26 cellular contexts compared by ENCODE assay signal in genomic region chr7:135726911-135727673, GRCh38. TPM values are rescaled to one million over a fixed set of nuclear protein-coding genes. Genes with fewer than 3 reads are reported as not detected.
DNase-seq lines count a peak whose midpoint lies in the region; ATAC-seq, FAIRE-seq and TF ChIP-seq lines count a peak whose summit lies in the region.
"Had no signal": no experiment of that assay in that cellular context is flagged by ENCODE, and none has a peak within 500 bp of the region (broad histone marks: within the 10 kb centered on the region; RNA-seq: fewer than 3 reads in every experiment).

No MANE protein-coding gene starts in this region.

- H3K79me2 ChIP-seq in K562 (ENCODE audit: control insufficient read depth, insufficient read depth, low read length): no peaks in the 10 kb centered on the region
- no peaks in the 10 kb centered on the region for H3K79me2 ChIP-seq in neural progenitor cell (ENCODE audit: low read depth)

- H3K4me2 ChIP-seq in K562 (ENCODE audit: insufficient read depth, low read length) (no peak overlapping the region), neural progenitor cell (no peak overlapping the region)
- H3K4me2 ChIP-seq: BLaER1 treated with 17β-estradiol and CSF1 and Interleukin-3, amounts not matched to agents 10 nM and 100 nM had no signal

- H2AFZ ChIP-seq in K562 (ENCODE audit: low read depth, low read length) (peak overlapping the region; percentile 73), neural progenitor cell (replicated peaks) (no peak overlapping the region)
- H2AFZ ChIP-seq: GM23248 had no signal

- H3K9me3 Mint-ChIP-seq in neural progenitor cell: no peaks in the 10 kb centered on the region
- H3K9me3 Mint-ChIP-seq: CD4-positive, alpha-beta T cell; CD8-positive, alpha-beta memory T cell had no signal

- H4K20me1 ChIP-seq in K562 (replicated peaks; ENCODE audit: control insufficient read depth, insufficient read depth, low read length) (no peaks in the 10 kb centered on the region), neural progenitor cell (ENCODE audit: low read depth) (no peaks in the 10 kb centered on the region)
- H4K20me1 ChIP-seq: BLaER1 treated with 17β-estradiol and CSF1 and Interleukin-3, amounts not matched to agents 10 nM and 100 nM had no signal

- 33% methylated on average over 30 of the region's 30 CpGs for WGBS in K562 (ENCODE audit: insufficient coverage, low coverage, missing lambda C conversion rate)
- WGBS in testis, 2 donors: 44 to 80% methylated on average over 27 to 30 of the region's 30 CpGs

- H3K4me1 ChIP-seq in K562 (replicated peaks in 1 of 2; ENCODE audit: control insufficient read depth in 2 of 2, insufficient read depth in 2 of 2, low read length in 2 of 2) (peaks cover 8 to 24% of the 10 kb centered on the region in 2 experiments), neural progenitor cell (peaks cover 16% of the 10 kb centered on the region), testis (peaks cover 10% of the 10 kb centered on the region)
- H3K4me1 ChIP-seq: BE2C had no signal

- H3K27me3 ChIP-seq in K562 (ENCODE audit: control insufficient read depth in 2 of 2, insufficient read depth in 2 of 2, low read length in 2 of 2) (peaks cover 17 to 19% of the 10 kb centered on the region in 2 experiments), layer of hippocampus (ENCODE audit: control insufficient read depth, insufficient read depth, low read length) (no peaks in the 10 kb centered on the region), neural progenitor cell (no peaks in the 10 kb centered on the region), testis (no peaks in the 10 kb centered on the region)
- H3K27me3 ChIP-seq: BE2C; BLaER1 treated with 17β-estradiol and CSF1 and Interleukin-3, amounts not matched to agents 10 nM and 100 nM had no signal

- H3F3A ChIP-seq in neural progenitor cell (ENCODE audit: low read depth): peaks cover 13% of the 10 kb centered on the region

- POLR2A ChIA-PET in K562 (lab: Yijun Ruan, JAX) (interaction anchor here (0.6 to 1.7 kb wide), 8 partner anchors 8 to 1079 kb away, joined by 3 to 8 read pairs (median 4); no protein-coding TSS in a partner anchor), RWPE1 (lab: Yijun Ruan, JAX; ENCODE audit: low non-redundant PET) (no interaction called here)

- H3K36me3 Mint-ChIP-seq in neural progenitor cell: no peaks in the 10 kb centered on the region
- H3K36me3 Mint-ChIP-seq: CD14-positive monocyte; CD8-positive, alpha-beta memory T cell had no signal

- no peak for FAIRE-seq in K562 (lab: Jason Lieb, UNC)
- FAIRE-seq: D721Med, GM12891, GM18507, H54 had no signal

- peak overlapping the region in 1 of 2 experiments; percentile 9; a peak in 1 of 4 replicates for H3K9ac ChIP-seq in K562 (ENCODE audit: insufficient read depth in 1 of 2, low read depth in 2 of 2, low read length in 2 of 2)
- no peak overlapping the region for H3K9ac ChIP-seq in neural progenitor cell
- H3K9ac ChIP-seq: BLaER1 treated with 17β-estradiol and CSF1 and Interleukin-3, amounts not matched to agents 10 nM and 100 nM; GM23248 had no signal

- H3K4me3 ChIP-seq in K562 (no peak overlapping the region), neural progenitor cell (no peak overlapping the region), testis (peak overlapping the region; percentile 7 to 27)
- H3K4me3 ChIP-seq: BLaER1 treated with 17β-estradiol and CSF1 and Interleukin-3, amounts not matched to agents 10 nM and 100 nM; GM23248 had no signal

- TF ChIP-seq CTCF in K562 (IDR thresholded peaks at IDR 0.05 in 2 of 3, conservative IDR thresholded peaks at IDR 0.05 in 1 of 3; ENCODE audit: insufficient read depth in 2 of 3, low read depth in 1 of 3, low read length in 3 of 3) (no peak), neural progenitor cell (IDR thresholded peaks at IDR 0.05) (no peak), testis (IDR thresholded peaks at IDR 0.05) (no peak), RWPE1 (conservative IDR thresholded peaks at IDR 0.05; ENCODE audit: low read depth) (no peak)

- TF ChIP-seq POLR2A in K562 (conservative IDR thresholded peaks at IDR 0.05): no peak
- TF ChIP-seq POLR2A in testis (IDR thresholded peaks at IDR 0.05): no peak

- no peak for TF ChIP-seq EP300 in K562 (IDR thresholded peaks at IDR 0.05; ENCODE audit: low read length)

- no peak for TF ChIP-seq RAD21 in K562 (CRISPR knock-in tag; conservative IDR thresholded peaks at IDR 0.05 in 1 of 2, IDR thresholded peaks at IDR 0.05 in 1 of 2)

- peak overlapping the region; percentile 35 for H3K4me3 Mint-ChIP-seq in neural progenitor cell
- H3K4me3 Mint-ChIP-seq: CD14-positive monocyte; CD4-positive, alpha-beta T cell had no signal

- peaks cover 32% of the 10 kb centered on the region for H3K4me1 Mint-ChIP-seq in neural progenitor cell
- H3K4me1 Mint-ChIP-seq: CD14-positive monocyte had no signal

- H3K9me3 ChIP-seq in K562 (replicated peaks; ENCODE audit: control insufficient read depth, insufficient read depth, low read depth, low read length): no peaks in the 10 kb centered on the region
- no peaks in the 10 kb centered on the region for H3K9me3 ChIP-seq in neural progenitor cell (ENCODE audit: low read depth)
- H3K9me3 ChIP-seq in testis: no peaks in the 10 kb centered on the region
- H3K9me3 ChIP-seq: BE2C; BLaER1 treated with 17β-estradiol and CSF1 and Interleukin-3, amounts not matched to agents 10 nM and 100 nM had no signal

- H3K9me1 ChIP-seq in K562 (ENCODE audit: control insufficient read depth, insufficient read depth, low read length): no peaks in the 10 kb centered on the region

- no peaks in the 10 kb centered on the region for H3K36me3 ChIP-seq in K562 (ENCODE audit: control insufficient read depth, insufficient read depth, low read length)
- no peaks in the 10 kb centered on the region for H3K36me3 ChIP-seq in neural progenitor cell
- H3K36me3 ChIP-seq in testis (ENCODE audit: low read depth, missing control alignments): no peaks in the 10 kb centered on the region
- H3K36me3 ChIP-seq: BE2C; BLaER1 treated with 17β-estradiol and CSF1 and Interleukin-3, amounts not matched to agents 10 nM and 100 nM had no signal

- peaks cover 6% of the 10 kb centered on the region for H3K27me3 Mint-ChIP-seq in neural progenitor cell (ENCODE audit: insufficient read depth, low read depth)

- DNase-seq in K562 (ENCODE audit: extremely low read depth in 1 of 4, low spot score in 3 of 4) (no peak), neural progenitor cell (ENCODE audit: low spot score) (no peak), testis (no peak), RWPE1 (ENCODE audit: low spot score) (no peak), NCI-H1105 (lab: John Stamatoyannopoulos, UW) (no peak), ACHN (no peak)
- DNase-seq: AML-193; BE2C; CD4-positive, alpha-beta T cell; CD8-positive, alpha-beta memory T cell; DMS 273 treated with DMSO at 0.1 percent for 48 hours; DMS79 treated with DMSO at 0.1 percent for 48 hours; GF-D8; GM23248; HCEC 1CT had no signal

- peak; percentile 10; the same call in 1 of the 3 replicates for ATAC-seq in K562
- no peak for ATAC-seq in GM19397 (IDR thresholded peaks at IDR 0.05; ENCODE audit: unreplicated experiment)

- no TSS peak for BruUV-seq in K562 (replicated peaks; lab: Mats Ljungman, UMichigan)

- H3K27ac Mint-ChIP-seq in neural progenitor cell: no peak overlapping the region
- H3K27ac Mint-ChIP-seq: CD14-positive monocyte; CD4-positive, alpha-beta T cell had no signal

- in situ Hi-C loops in K562 (cut with MboI): no loop called here
- in situ Hi-C loops in ACHN (cut with HindIII; ENCODE audit: low pct_ligation_motif_present, low pct_unique_long_range_greater_than_20kb, low sequenced_read_pairs): no loop called here

- no peak overlapping the region for H3K27ac ChIP-seq in K562 (ENCODE audit: extremely low read depth, low read depth, low read length)
- H3K27ac ChIP-seq in layer of hippocampus (ENCODE audit: low read depth, low read length): peak overlapping the region; percentile 58
- no peak overlapping the region for H3K27ac ChIP-seq in neural progenitor cell
- H3K27ac ChIP-seq in testis: no peak overlapping the region
- H3K27ac ChIP-seq in RWPE1: no peak overlapping the region
- H3K27ac ChIP-seq: BLaER1 treated with 17β-estradiol and CSF1 and Interleukin-3, amounts not matched to agents 10 nM and 100 nM; GM23248 had no signal

- intact Hi-C loops in K562 (cut with micrococcal nuclease): no loop called here
- intact Hi-C loops in testis (cut with DNase I; ENCODE audit: low total_unique reads): no loop called here

- CTCF ChIA-PET in K562 (lab: Yijun Ruan, JAX; ENCODE audit: low intra/inter-chr PET ratio): no interaction called here
- CTCF ChIA-PET in RWPE1 (lab: Yijun Ruan, JAX): no interaction called here

RNA-seq across cellular contexts. Expression of gene SLC13A4, which starts 0.9 kb away (rescaled TPM):
- total RNA-seq in K562 (2011; cell fraction: chromatin; rRNA removed; ENCODE audit: low replicate concordance): 0.62 and 1.4 TPM in 2 replicates
- total RNA-seq in K562 (2011; cell fraction: nucleolus; rRNA removed): 0.39 and 0.50 TPM in 2 replicates
- total RNA-seq in K562 (2011; cell fraction: nucleoplasm; rRNA removed): 0.88 and 1.2 TPM in 2 replicates
- total RNA-seq in K562 (2014; rRNA removed) (0.23 and 0.45 TPM in 2 replicates), K562 (2014; rRNA removed; fragmentation: Illumina TruSeq; extraction: Trizol) (0.22 and 0.51 TPM in 2 replicates), K562 (2015; rRNA removed; fragmentation: Illumina TruSeq; extraction: Trizol) (0.19 and 0.36 TPM in 2 replicates), K562 (2021) (0.60 and 0.66 TPM in 2 replicates), neural progenitor cell (ENCODE audit: low replicate concordance) (0.28 and 1.9 TPM in 2 replicates), testis (10 to 100 TPM; 19.0 to 33.0 TPM)
- polyA plus RNA-seq in K562 (2011; rRNA removed) (0.11 and 0.60 TPM in 2 replicates), K562 (2014; fragmentation: Illumina TruSeq; extraction: Trizol) (0.86 and 1.0 TPM in 2 replicates), K562 (2014; fragmentation: Nextera tagmentation; extraction: Ambion mirVana) (under 1 TPM; 0.27 to 0.48 TPM), K562 (2014; rRNA removed) (0.41 and 0.66 TPM in 2 replicates), testis (ENCODE audit: insufficient read depth, low read depth, low replicate concordance) (34.6 TPM)
- 0.37 and 1.3 TPM in 2 replicates for polyA plus RNA-seq in K562 (2011; cell fraction: cytosol; rRNA removed)
- polyA plus RNA-seq in K562 (2011; cell fraction: nucleus; rRNA removed): 0.17 and 1.1 TPM in 2 replicates
- 0.90 and 1.9 TPM in 2 replicates for polyA plus RNA-seq in K562 (2012)
- 0.14 and 0.27 TPM in 2 replicates for polyA minus RNA-seq in K562 (2011; rRNA and poly(A)+ RNA removed)
- polyA minus RNA-seq in K562 (2011; cell fraction: cytosol; rRNA and poly(A)+ RNA removed): not detected in 2 replicates
- 0.44 TPM in 1 of 2 replicates, not detected in the other for polyA minus RNA-seq in K562 (2011; cell fraction: nucleus; rRNA and poly(A)+ RNA removed)
- total RNA-seq: A172; CD4-positive, alpha-beta T cell; CD8-positive, alpha-beta memory T cell; Daoy had no signal
- polyA plus RNA-seq: CD14-positive monocyte; CD8-positive, alpha-beta memory T cell had no signal

RNA-seq across cellular contexts. Expression of gene FAM180A, which starts 21.5 kb away (rescaled TPM):
- total RNA-seq in K562 (2011; cell fraction: chromatin; rRNA removed; ENCODE audit: low replicate concordance): not detected in 2 replicates
- total RNA-seq in K562 (2011; cell fraction: nucleolus; rRNA removed): not detected in 2 replicates
- total RNA-seq in K562 (2011; cell fraction: nucleoplasm; rRNA removed): not detected in 2 replicates
- total RNA-seq in K562 (2014; rRNA removed) (not detected in 2 replicates), K562 (2014; rRNA removed; fragmentation: Illumina TruSeq; extraction: Trizol) (not detected in 2 replicates), K562 (2015; rRNA removed; fragmentation: Illumina TruSeq; extraction: Trizol) (not detected in 2 replicates), K562 (2021) (not detected in 2 replicates), neural progenitor cell (ENCODE audit: low replicate concordance) (not detected in 2 replicates), testis (1 to 10 TPM; 2.1 to 2.7 TPM)
- polyA plus RNA-seq in K562 (2011; rRNA removed) (not detected in 2 replicates), K562 (2014; fragmentation: Illumina TruSeq; extraction: Trizol) (not detected in 2 replicates), K562 (2014; fragmentation: Nextera tagmentation; extraction: Ambion mirVana) (not detected), K562 (2014; rRNA removed) (not detected in 2 replicates), testis (ENCODE audit: insufficient read depth, low read depth, low replicate concordance) (1.5 TPM)
- polyA plus RNA-seq in K562 (2011; cell fraction: cytosol; rRNA removed): not detected in 2 replicates
- not detected in 2 replicates for polyA plus RNA-seq in K562 (2011; cell fraction: nucleus; rRNA removed)
- 0.07 TPM in 1 of 2 replicates, not detected in the other for polyA plus RNA-seq in K562 (2012)
- not detected in 2 replicates for polyA minus RNA-seq in K562 (2011; rRNA and poly(A)+ RNA removed)
- not detected in 2 replicates for polyA minus RNA-seq in K562 (2011; cell fraction: cytosol; rRNA and poly(A)+ RNA removed)
- polyA minus RNA-seq in K562 (2011; cell fraction: nucleus; rRNA and poly(A)+ RNA removed): not detected in 2 replicates
- total RNA-seq: CD4-positive, alpha-beta T cell; CD8-positive, alpha-beta memory T cell; Daoy; G401 had no signal
- polyA plus RNA-seq: CD14-positive monocyte; CD8-positive, alpha-beta memory T cell had no signal

Comparison
In these comparisons a context has a peak if more than half of its experiments do, and no peak if none do; other contexts are left out.
1. H3K4me3 ChIP-seq: peak in testis (2 of 2); none in K562 (single experiment) and neural progenitor cell (single experiment).